1 cellular context compared by ENCODE assay signal in the genomic region with DNA sequence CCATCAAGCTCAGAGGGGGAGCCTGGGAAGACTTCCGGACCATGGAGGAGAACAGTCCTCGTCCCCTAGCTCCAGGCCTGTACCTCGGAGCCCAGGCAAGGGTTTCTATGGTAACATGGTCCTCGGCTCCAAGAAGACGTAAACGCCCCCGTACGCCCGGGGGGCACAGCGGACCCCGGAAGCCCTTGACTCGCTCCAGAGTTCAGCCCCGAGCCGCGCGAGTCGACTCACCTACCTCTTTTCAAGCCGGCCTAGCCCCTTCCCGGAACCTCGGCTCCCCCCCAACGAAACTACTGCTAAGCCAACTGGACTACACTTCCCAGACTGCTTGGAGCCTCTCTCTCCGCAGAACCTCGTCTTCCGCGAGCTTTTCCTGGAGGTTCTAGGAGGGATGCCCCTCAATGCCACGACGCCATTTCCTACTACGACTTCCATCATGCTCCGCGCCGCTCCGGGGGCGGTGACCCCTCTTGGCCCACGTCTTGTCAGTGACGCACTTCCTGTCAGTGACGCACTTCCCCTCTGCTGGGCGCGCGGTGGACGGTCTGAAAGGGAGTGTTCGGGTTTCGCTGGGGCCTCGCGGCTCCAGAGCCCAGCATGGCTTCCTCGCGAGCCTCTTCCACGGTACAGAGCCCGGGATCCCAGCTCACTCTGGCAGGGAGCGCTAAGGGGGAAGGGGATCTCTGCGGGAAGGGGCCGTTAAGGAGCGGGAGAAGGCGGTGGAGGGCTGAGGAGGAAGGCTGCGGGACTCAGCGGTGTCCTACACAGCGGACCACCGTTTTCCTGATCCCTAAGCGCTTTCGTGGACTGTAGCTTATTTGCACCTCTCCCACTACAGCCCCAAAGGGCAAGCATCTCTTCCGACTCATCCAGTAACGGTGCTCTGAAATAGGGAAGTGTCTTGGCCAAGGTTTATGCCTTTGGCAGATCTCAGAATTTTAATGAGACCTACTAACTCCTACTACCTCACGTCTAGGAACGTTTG.
TF ChIP-seq lines count a peak whose summit lies in the region.

A gene (minus strand): TSS at position 426 of the 985 bp plus-strand sequence. CDS start 3,065 bp downstream, outside the sequence.
A gene (plus strand): TSS at position 512 of the 985 bp plus-strand sequence. CDS start 86 bp downstream, at position 598.

TF ChIP-seq in HepG2, 621 proteins besides CTCF, POLR2A, EP300 and RAD21 (continued from another document and continues in another):
- TF ChIP-seq GATAD2A (CRISPR knock-in tag; IDR thresholded peaks at IDR 0.05): peak; percentile 66
- TF ChIP-seq, protein P1, sequence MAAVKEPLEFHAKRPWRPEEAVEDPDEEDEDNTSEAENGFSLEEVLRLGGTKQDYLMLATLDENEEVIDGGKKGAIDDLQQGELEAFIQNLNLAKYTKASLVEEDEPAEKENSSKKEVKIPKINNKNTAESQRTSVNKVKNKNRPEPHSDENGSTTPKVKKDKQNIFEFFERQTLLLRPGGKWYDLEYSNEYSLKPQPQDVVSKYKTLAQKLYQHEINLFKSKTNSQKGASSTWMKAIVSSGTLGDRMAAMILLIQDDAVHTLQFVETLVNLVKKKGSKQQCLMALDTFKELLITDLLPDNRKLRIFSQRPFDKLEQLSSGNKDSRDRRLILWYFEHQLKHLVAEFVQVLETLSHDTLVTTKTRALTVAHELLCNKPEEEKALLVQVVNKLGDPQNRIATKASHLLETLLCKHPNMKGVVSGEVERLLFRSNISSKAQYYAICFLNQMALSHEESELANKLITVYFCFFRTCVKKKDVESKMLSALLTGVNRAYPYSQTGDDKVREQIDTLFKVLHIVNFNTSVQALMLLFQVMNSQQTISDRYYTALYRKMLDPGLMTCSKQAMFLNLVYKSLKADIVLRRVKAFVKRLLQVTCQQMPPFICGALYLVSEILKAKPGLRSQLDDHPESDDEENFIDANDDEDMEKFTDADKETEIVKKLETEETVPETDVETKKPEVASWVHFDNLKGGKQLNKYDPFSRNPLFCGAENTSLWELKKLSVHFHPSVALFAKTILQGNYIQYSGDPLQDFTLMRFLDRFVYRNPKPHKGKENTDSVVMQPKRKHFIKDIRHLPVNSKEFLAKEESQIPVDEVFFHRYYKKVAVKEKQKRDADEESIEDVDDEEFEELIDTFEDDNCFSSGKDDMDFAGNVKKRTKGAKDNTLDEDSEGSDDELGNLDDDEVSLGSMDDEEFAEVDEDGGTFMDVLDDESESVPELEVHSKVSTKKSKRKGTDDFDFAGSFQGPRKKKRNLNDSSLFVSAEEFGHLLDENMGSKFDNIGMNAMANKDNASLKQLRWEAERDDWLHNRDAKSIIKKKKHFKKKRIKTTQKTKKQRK (IDR thresholded peaks at IDR 0.05; ENCODE audit: low read length): no peak
- no peak for TF ChIP-seq IKZF1 (IDR thresholded peaks at IDR 0.05)
- TF ChIP-seq, protein P2, sequence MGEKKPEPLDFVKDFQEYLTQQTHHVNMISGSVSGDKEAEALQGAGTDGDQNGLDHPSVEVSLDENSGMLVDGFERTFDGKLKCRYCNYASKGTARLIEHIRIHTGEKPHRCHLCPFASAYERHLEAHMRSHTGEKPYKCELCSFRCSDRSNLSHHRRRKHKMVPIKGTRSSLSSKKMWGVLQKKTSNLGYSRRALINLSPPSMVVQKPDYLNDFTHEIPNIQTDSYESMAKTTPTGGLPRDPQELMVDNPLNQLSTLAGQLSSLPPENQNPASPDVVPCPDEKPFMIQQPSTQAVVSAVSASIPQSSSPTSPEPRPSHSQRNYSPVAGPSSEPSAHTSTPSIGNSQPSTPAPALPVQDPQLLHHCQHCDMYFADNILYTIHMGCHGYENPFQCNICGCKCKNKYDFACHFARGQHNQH (CRISPR knock-in tag; IDR thresholded peaks at IDR 0.05): 0 out of 2 replicates have a peak, but pooled peaks have one; percentile 64
- TF ChIP-seq, protein P3, sequence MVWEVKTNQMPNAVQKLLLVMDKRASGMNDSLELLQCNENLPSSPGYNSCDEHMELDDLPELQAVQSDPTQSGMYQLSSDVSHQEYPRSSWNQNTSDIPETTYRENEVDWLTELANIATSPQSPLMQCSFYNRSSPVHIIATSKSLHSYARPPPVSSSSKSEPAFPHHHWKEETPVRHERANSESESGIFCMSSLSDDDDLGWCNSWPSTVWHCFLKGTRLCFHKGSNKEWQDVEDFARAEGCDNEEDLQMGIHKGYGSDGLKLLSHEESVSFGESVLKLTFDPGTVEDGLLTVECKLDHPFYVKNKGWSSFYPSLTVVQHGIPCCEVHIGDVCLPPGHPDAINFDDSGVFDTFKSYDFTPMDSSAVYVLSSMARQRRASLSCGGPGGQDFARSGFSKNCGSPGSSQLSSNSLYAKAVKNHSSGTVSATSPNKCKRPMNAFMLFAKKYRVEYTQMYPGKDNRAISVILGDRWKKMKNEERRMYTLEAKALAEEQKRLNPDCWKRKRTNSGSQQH (CRISPR knock-in tag; IDR thresholded peaks at IDR 0.05; ENCODE audit: low read depth): peak; percentile 88
- TF ChIP-seq PHF8 (CRISPR knock-in tag; IDR thresholded peaks at IDR 0.05): peak; percentile 89
- TF ChIP-seq JARID2 (CRISPR knock-in tag; IDR thresholded peaks at IDR 0.05; ENCODE audit: insufficient replicate concordance): no peak
- TF ChIP-seq, protein P4, sequence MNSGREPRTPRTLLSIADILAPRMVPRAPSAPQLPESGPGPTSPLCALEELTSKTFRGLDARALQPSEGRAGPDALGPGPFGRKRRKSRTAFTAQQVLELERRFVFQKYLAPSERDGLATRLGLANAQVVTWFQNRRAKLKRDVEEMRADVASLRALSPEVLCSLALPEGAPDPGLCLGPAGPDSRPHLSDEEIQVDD (CRISPR knock-in tag; IDR thresholded peaks at IDR 0.05; ENCODE audit: borderline replicate concordance): no peak; the same call in 1 of the 2 replicates
- no peak for TF ChIP-seq KLF15 (CRISPR knock-in tag; IDR thresholded peaks at IDR 0.05; ENCODE audit: borderline replicate concordance)
- TF ChIP-seq FLYWCH1 (CRISPR knock-in tag; IDR thresholded peaks at IDR 0.05): no peak
- TF ChIP-seq ZNF678 (CRISPR knock-in tag; IDR thresholded peaks at IDR 0.05): no peak
- no peak; the same call in 1 of the 2 replicates for TF ChIP-seq MIXL1 (CRISPR knock-in tag; IDR thresholded peaks at IDR 0.05)
- TF ChIP-seq, protein P5, sequence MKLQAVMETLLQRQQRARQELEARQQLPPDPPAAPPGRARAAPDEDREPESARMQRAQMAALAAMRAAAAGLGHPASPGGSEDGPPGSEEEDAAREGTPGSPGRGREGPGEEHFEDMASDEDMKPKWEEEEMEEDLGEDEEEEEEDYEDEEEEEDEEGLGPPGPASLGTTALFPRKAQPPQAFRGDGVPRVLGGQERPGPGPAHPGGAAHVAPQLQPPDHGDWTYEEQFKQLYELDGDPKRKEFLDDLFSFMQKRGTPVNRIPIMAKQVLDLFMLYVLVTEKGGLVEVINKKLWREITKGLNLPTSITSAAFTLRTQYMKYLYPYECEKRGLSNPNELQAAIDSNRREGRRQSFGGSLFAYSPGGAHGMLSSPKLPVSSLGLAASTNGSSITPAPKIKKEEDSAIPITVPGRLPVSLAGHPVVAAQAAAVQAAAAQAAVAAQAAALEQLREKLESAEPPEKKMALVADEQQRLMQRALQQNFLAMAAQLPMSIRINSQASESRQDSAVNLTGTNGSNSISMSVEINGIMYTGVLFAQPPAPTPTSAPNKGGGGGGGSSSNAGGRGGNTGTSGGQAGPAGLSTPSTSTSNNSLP (IDR thresholded peaks at IDR 0.05; ENCODE audit: low read depth, low read length): no peak
- TF ChIP-seq, protein P6, sequence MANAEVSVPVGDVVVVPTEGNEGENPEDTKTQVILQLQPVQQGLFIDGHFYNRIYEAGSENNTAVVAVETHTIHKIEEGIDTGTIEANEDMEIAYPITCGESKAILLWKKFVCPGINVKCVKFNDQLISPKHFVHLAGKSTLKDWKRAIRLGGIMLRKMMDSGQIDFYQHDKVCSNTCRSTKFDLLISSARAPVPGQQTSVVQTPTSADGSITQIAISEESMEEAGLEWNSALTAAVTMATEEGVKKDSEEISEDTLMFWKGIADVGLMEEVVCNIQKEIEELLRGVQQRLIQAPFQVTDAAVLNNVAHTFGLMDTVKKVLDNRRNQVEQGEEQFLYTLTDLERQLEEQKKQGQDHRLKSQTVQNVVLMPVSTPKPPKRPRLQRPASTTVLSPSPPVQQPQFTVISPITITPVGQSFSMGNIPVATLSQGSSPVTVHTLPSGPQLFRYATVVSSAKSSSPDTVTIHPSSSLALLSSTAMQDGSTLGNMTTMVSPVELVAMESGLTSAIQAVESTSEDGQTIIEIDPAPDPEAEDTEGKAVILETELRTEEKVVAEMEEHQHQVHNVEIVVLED (CRISPR knock-in tag; IDR thresholded peaks at IDR 0.05; ENCODE audit: borderline replicate concordance): peak; percentile 93
- TF ChIP-seq, protein P7, sequence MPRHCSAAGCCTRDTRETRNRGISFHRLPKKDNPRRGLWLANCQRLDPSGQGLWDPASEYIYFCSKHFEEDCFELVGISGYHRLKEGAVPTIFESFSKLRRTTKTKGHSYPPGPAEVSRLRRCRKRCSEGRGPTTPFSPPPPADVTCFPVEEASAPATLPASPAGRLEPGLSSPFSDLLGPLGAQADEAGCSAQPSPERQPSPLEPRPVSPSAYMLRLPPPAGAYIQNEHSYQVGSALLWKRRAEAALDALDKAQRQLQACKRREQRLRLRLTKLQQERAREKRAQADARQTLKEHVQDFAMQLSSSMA (CRISPR knock-in tag; IDR thresholded peaks at IDR 0.05): no peak
- no peak for TF ChIP-seq SRSF4 (IDR thresholded peaks at IDR 0.05; ENCODE audit: low read depth, low read length, poor library complexity, severe bottlenecking)
- TF ChIP-seq PLRG1 (conservative IDR thresholded peaks at IDR 0.05): no peak
- TF ChIP-seq HHEX (CRISPR knock-in tag; IDR thresholded peaks at IDR 0.05): no peak
- peak; percentile 73; the same call in 1 of the 2 replicates for TF ChIP-seq ZNF180 (CRISPR knock-in tag; IDR thresholded peaks at IDR 0.05; ENCODE audit: borderline replicate concordance, low read depth)
- TF ChIP-seq, protein P8, sequence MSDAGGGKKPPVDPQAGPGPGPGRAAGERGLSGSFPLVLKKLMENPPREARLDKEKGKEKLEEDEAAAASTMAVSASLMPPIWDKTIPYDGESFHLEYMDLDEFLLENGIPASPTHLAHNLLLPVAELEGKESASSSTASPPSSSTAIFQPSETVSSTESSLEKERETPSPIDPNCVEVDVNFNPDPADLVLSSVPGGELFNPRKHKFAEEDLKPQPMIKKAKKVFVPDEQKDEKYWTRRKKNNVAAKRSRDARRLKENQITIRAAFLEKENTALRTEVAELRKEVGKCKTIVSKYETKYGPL (CRISPR knock-in tag; IDR thresholded peaks at IDR 0.05): no peak
- TF ChIP-seq KLF12 (CRISPR knock-in tag; IDR thresholded peaks at IDR 0.05; ENCODE audit: borderline replicate concordance): no peak; the same call in none of the 2 replicates
- TF ChIP-seq ZNF547 (CRISPR knock-in tag; IDR thresholded peaks at IDR 0.05): peak; percentile 31; the same call in 1 of the 2 replicates
- TF ChIP-seq ZNF563 (CRISPR knock-in tag; IDR thresholded peaks at IDR 0.05): no peak
- TF ChIP-seq AHR (CRISPR knock-in tag; IDR thresholded peaks at IDR 0.05): peak; percentile 56; the same call in 1 of the 2 replicates
- TF ChIP-seq ZNF468 (CRISPR knock-in tag; IDR thresholded peaks at IDR 0.05): no peak
- TF ChIP-seq, protein P9, sequence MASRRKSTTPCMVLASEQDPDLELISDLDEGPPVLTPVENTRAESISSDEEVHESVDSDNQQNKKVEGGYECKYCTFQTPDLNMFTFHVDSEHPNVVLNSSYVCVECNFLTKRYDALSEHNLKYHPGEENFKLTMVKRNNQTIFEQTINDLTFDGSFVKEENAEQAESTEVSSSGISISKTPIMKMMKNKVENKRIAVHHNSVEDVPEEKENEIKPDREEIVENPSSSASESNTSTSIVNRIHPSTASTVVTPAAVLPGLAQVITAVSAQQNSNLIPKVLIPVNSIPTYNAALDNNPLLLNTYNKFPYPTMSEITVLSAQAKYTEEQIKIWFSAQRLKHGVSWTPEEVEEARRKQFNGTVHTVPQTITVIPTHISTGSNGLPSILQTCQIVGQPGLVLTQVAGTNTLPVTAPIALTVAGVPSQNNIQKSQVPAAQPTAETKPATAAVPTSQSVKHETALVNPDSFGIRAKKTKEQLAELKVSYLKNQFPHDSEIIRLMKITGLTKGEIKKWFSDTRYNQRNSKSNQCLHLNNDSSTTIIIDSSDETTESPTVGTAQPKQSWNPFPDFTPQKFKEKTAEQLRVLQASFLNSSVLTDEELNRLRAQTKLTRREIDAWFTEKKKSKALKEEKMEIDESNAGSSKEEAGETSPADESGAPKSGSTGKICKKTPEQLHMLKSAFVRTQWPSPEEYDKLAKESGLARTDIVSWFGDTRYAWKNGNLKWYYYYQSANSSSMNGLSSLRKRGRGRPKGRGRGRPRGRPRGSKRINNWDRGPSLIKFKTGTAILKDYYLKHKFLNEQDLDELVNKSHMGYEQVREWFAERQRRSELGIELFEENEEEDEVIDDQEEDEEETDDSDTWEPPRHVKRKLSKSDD (CRISPR knock-in tag; IDR thresholded peaks at IDR 0.05; ENCODE audit: low read depth): peak; percentile 58; the same call in 1 of the 2 replicates
- TF ChIP-seq, protein P10, sequence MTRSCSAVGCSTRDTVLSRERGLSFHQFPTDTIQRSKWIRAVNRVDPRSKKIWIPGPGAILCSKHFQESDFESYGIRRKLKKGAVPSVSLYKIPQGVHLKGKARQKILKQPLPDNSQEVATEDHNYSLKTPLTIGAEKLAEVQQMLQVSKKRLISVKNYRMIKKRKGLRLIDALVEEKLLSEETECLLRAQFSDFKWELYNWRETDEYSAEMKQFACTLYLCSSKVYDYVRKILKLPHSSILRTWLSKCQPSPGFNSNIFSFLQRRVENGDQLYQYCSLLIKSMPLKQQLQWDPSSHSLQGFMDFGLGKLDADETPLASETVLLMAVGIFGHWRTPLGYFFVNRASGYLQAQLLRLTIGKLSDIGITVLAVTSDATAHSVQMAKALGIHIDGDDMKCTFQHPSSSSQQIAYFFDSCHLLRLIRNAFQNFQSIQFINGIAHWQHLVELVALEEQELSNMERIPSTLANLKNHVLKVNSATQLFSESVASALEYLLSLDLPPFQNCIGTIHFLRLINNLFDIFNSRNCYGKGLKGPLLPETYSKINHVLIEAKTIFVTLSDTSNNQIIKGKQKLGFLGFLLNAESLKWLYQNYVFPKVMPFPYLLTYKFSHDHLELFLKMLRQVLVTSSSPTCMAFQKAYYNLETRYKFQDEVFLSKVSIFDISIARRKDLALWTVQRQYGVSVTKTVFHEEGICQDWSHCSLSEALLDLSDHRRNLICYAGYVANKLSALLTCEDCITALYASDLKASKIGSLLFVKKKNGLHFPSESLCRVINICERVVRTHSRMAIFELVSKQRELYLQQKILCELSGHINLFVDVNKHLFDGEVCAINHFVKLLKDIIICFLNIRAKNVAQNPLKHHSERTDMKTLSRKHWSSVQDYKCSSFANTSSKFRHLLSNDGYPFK (CRISPR knock-in tag; IDR thresholded peaks at IDR 0.05; ENCODE audit: borderline replicate concordance): peak; percentile 95
- no peak for TF ChIP-seq ZKSCAN8 (CRISPR knock-in tag; IDR thresholded peaks at IDR 0.05; ENCODE audit: borderline replicate concordance)
- no peak for TF ChIP-seq NFIB (CRISPR knock-in tag; IDR thresholded peaks at IDR 0.05; ENCODE audit: borderline replicate concordance)
- no peak for TF ChIP-seq CBX2 (IDR thresholded peaks at IDR 0.05; ENCODE audit: low read depth, low read length)
- no peak for TF ChIP-seq CBX2 (CRISPR knock-in tag; IDR thresholded peaks at IDR 0.05; ENCODE audit: low read depth)
- peak; percentile 60 for TF ChIP-seq RBM39 (IDR thresholded peaks at IDR 0.05; ENCODE audit: low read depth, low read length, poor library complexity, severe bottlenecking)
- no peak for TF ChIP-seq ZNF782 (CRISPR knock-in tag; IDR thresholded peaks at IDR 0.05; ENCODE audit: borderline replicate concordance)
- TF ChIP-seq ZFX (CRISPR knock-in tag; IDR thresholded peaks at IDR 0.05; ENCODE audit: low read depth): peak; percentile 90
- TF ChIP-seq ZNF724P (CRISPR knock-in tag; IDR thresholded peaks at IDR 0.05; ENCODE audit: borderline replicate concordance): no peak
- TF ChIP-seq ZNF737 (CRISPR knock-in tag; IDR thresholded peaks at IDR 0.05; ENCODE audit: borderline replicate concordance): no peak
- TF ChIP-seq PPARG (CRISPR knock-in tag; conservative IDR thresholded peaks at IDR 0.05): no peak
